In genomic region chr14:74048291-74048690, GRCh38 we compare ENCODE assay signal across 1 cellular context.
TF ChIP-seq lines count a peak whose summit lies in the region.

No MANE protein-coding gene starts in this region.

TF ChIP-seq in HepG2, 621 proteins besides CTCF, POLR2A, EP300 and RAD21:
- TF ChIP-seq FOXA1 (IDR thresholded peaks at IDR 0.05): no peak
- TF ChIP-seq FOXA1 (CRISPR knock-in tag; IDR thresholded peaks at IDR 0.05): no peak
- no peak for TF ChIP-seq TBX2 (CRISPR knock-in tag; IDR thresholded peaks at IDR 0.05; ENCODE audit: borderline replicate concordance)
- TF ChIP-seq FOXK2 (IDR thresholded peaks at IDR 0.05): no peak
- TF ChIP-seq ZNF747 (CRISPR knock-in tag; IDR thresholded peaks at IDR 0.05; ENCODE audit: borderline replicate concordance): no peak
- TF ChIP-seq ZBTB10 (CRISPR knock-in tag; IDR thresholded peaks at IDR 0.05; ENCODE audit: borderline replicate concordance): no peak
- TF ChIP-seq ZZZ3 (CRISPR knock-in tag; IDR thresholded peaks at IDR 0.05; ENCODE audit: borderline replicate concordance): no peak
- TF ChIP-seq RFX3 (CRISPR knock-in tag; IDR thresholded peaks at IDR 0.05): no peak
- no peak for TF ChIP-seq ZHX2 (IDR thresholded peaks at IDR 0.05; ENCODE audit: low read depth)
- TF ChIP-seq ZHX2 (CRISPR knock-in tag; IDR thresholded peaks at IDR 0.05; ENCODE audit: borderline replicate concordance): no peak
- no peak for TF ChIP-seq KAT2B (IDR thresholded peaks at IDR 0.05; ENCODE audit: borderline replicate concordance, low read depth, low read length)
- no peak for TF ChIP-seq PCBP1 (IDR thresholded peaks at IDR 0.05; ENCODE audit: borderline replicate concordance, low read depth, low read length)
- TF ChIP-seq ZNF296 (CRISPR knock-in tag; conservative IDR thresholded peaks at IDR 0.05): no peak
- TF ChIP-seq PAWR (CRISPR knock-in tag; IDR thresholded peaks at IDR 0.05; ENCODE audit: borderline replicate concordance): no peak
- TF ChIP-seq ZFP90 (CRISPR knock-in tag; IDR thresholded peaks at IDR 0.05; ENCODE audit: borderline replicate concordance): no peak
- no peak for TF ChIP-seq NAIF1 (CRISPR knock-in tag; IDR thresholded peaks at IDR 0.05; ENCODE audit: borderline replicate concordance)
- no peak for TF ChIP-seq LCORL (IDR thresholded peaks at IDR 0.05)
- no peak for TF ChIP-seq LCORL (CRISPR knock-in tag; IDR thresholded peaks at IDR 0.05)
- TF ChIP-seq ZNF766 (CRISPR knock-in tag; IDR thresholded peaks at IDR 0.05; ENCODE audit: borderline replicate concordance): no peak
- no peak for TF ChIP-seq ZNF644 (CRISPR knock-in tag; IDR thresholded peaks at IDR 0.05; ENCODE audit: low read depth)
- TF ChIP-seq THAP7 (CRISPR knock-in tag; IDR thresholded peaks at IDR 0.05): no peak
- TF ChIP-seq ZNF530 (CRISPR knock-in tag; IDR thresholded peaks at IDR 0.05; ENCODE audit: low read depth): no peak
TF ChIP-seq in HepG2: peak in this region for 0.
